Comparison of ENCODE assay signal across 8 cellular contexts in genomic region chr4:127965803-127966175, GRCh38. TPM values are rescaled to one million over a fixed set of nuclear protein-coding genes. Genes with fewer than 3 reads are reported as not detected.
DNase-seq lines count a peak whose midpoint lies in the region; ATAC-seq and FAIRE-seq lines count a peak whose summit lies in the region.

No MANE protein-coding gene starts in this region.

- peak overlapping the region; percentile 95 to 98 (median 97) for H3K27ac Mint-ChIP-seq in CD4-positive, CD25-positive, alpha-beta regulatory T cell

- H3K4me1 Mint-ChIP-seq in CD4-positive, CD25-positive, alpha-beta regulatory T cell: peaks cover 31 to 59% (median 34%) of the 10 kb centered on the region in 4 donors

- peak; percentile 18 to 29 for ATAC-seq in CD4-positive, CD25-positive, alpha-beta regulatory T cell (ENCODE audit: low read depth in 2 of 2)
- ATAC-seq in GM19372 (IDR thresholded peaks at IDR 0.05; ENCODE audit: low read depth, unreplicated experiment) (peak; percentile 31), HG03520 (IDR thresholded peaks at IDR 0.05; ENCODE audit: unreplicated experiment) (peak; percentile 38)

- no peaks in the 10 kb centered on the region for H3K27me3 ChIP-seq in CD4-positive, CD25-positive, alpha-beta regulatory T cell (ENCODE audit: control insufficient read depth, insufficient read depth, low read length)

- no peaks in the 10 kb centered on the region for H3K9me3 ChIP-seq in CD4-positive, CD25-positive, alpha-beta regulatory T cell (ENCODE audit: control insufficient read depth in 2 of 2, low read length in 2 of 2)

- peak; percentile 61 to 83 (median 79) for DNase-seq in CD4-positive, CD25-positive, alpha-beta regulatory T cell
- DNase-seq in RCC 7860 (ENCODE audit: low spot score) (peak; percentile 9), activated gamma-delta T cell (lab: John Stamatoyannopoulos, UW) (peak; percentile 57), germinal center (ENCODE audit: low spot score) (peak; percentile 65), pons (ENCODE audit: low spot score) (peak; percentile 35), ureter (ENCODE audit: low spot score) (peak; percentile 55)

- peak overlapping the region; percentile 86 for H3K4me3 ChIP-seq in CD4-positive, CD25-positive, alpha-beta regulatory T cell (ENCODE audit: low read depth, low read length)

- H3K36me3 Mint-ChIP-seq in CD4-positive, CD25-positive, alpha-beta regulatory T cell: peaks cover 7% of the 10 kb centered on the region

- peak overlapping the region; percentile 98 for H3K27ac ChIP-seq in CD4-positive, CD25-positive, alpha-beta regulatory T cell (ENCODE audit: insufficient read depth, low read length, poor library complexity, severe bottlenecking)

- peak overlapping the region; percentile 92 to 100 (median 96) for H3K4me3 Mint-ChIP-seq in CD4-positive, CD25-positive, alpha-beta regulatory T cell

- H3K4me1 ChIP-seq in CD4-positive, CD25-positive, alpha-beta regulatory T cell (ENCODE audit: control insufficient read depth, insufficient read depth, low read length, poor library complexity, severe bottlenecking): peaks cover 24% of the 10 kb centered on the region

- H3K36me3 ChIP-seq in CD4-positive, CD25-positive, alpha-beta regulatory T cell (ENCODE audit: control insufficient read depth, insufficient read depth, low read length): peaks cover 7% of the 10 kb centered on the region

- H3K9me3 Mint-ChIP-seq in CD4-positive, CD25-positive, alpha-beta regulatory T cell: no peaks in the 10 kb centered on the region

- no peaks in the 10 kb centered on the region for H3K27me3 Mint-ChIP-seq in CD4-positive, CD25-positive, alpha-beta regulatory T cell

- FAIRE-seq in RCC 7860 (lab: Jason Lieb, UNC): no peak

RNA-seq across cellular contexts. Expression of gene ABHD18, which starts 0.6 kb away (rescaled TPM):
- 22.7 TPM for total RNA-seq in CD4-positive, CD25-positive, alpha-beta regulatory T cell
- polyA plus RNA-seq in CD4-positive, CD25-positive, alpha-beta regulatory T cell: 10 to 100 TPM; 10.9 to 13.4 (median 12.1) TPM
- 15.3 TPM for total RNA-seq in ureter

RNA-seq across cellular contexts. Expression of gene MFSD8, which starts 0.8 kb away (rescaled TPM):
- 31.3 TPM for total RNA-seq in CD4-positive, CD25-positive, alpha-beta regulatory T cell
- 10 to 100 TPM in 2 of 4 donors, 1 to 10 TPM in 2; 7.2 to 12.7 (median 9.7) TPM for polyA plus RNA-seq in CD4-positive, CD25-positive, alpha-beta regulatory T cell
- total RNA-seq in ureter: 27.6 TPM

Comparison
In these comparisons a context has a peak if more than half of its experiments do, and no peak if none do; other contexts are left out.
1. Peak in every context shown above with its lines: DNase-seq, ATAC-seq, H3K4me3 ChIP-seq and H3K27ac ChIP-seq.
2. DNase-seq: peak in every context shown above with its lines; median percentile 79 in CD4-positive, CD25-positive, alpha-beta regulatory T cell; 65 in germinal center; 57 in activated gamma-delta T cell; 55 in ureter; 35 in pons; 9 in RCC 7860.